Comparison of ENCODE assay signal across 7 cellular contexts in the genomic region with DNA sequence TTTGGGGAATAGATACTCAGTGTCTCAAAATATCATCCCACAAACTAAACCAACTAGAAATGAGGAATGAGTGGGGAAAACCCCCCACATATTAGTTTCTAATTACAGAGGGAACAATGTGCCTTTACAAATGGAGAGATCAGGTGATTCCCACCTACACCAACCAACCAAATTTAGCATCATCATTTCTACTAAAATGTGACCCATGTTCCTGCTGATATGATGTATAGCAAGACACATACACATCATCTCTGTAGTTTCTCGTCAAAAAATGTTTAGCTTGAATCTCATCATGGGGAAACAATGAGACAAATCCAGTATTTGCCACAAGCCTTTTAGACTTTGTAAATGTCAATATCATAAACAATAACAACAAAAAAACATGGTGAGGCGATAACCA. TPM values are rescaled to one million over a fixed set of nuclear protein-coding genes. Genes with fewer than 3 reads are reported as not detected.
DNase-seq lines count a peak whose midpoint lies in the region; ATAC-seq, FAIRE-seq and TF ChIP-seq lines count a peak whose summit lies in the region.
"Not testable (repeated sequence)": the region's sequence is repeated elsewhere in the genome, so short reads cannot be mapped to it uniquely, and the experiment has no call there.

No MANE protein-coding gene starts in this region.

- not testable (repeated sequence) for H3K4me1 ChIP-seq in A549; OCI-LY7 (ENCODE audit: insufficient read depth, low read length, poor library complexity, severe bottlenecking); K562 (replicated peaks in 1 of 2; ENCODE audit: control insufficient read depth in 2 of 2, insufficient read depth in 2 of 2, low read length in 2 of 2)

- H3K4me3 ChIP-seq in A549; OCI-LY7 (ENCODE audit: low read depth, low read length, poor library complexity, severe bottlenecking); K562: not testable (repeated sequence)

- H3K36me3 ChIP-seq in OCI-LY7 (ENCODE audit: insufficient read depth, low read length) (peaks cover 48% of the 10 kb centered on the region), K562 (ENCODE audit: control insufficient read depth, insufficient read depth, low read length) (peaks cover 24% of the 10 kb centered on the region; the same call in 2 of the 3 replicates)

- H3K27me3 ChIP-seq in K562 (ENCODE audit: control insufficient read depth in 2 of 2, insufficient read depth in 2 of 2, low read length in 2 of 2): not testable (repeated sequence)

- not testable (repeated sequence) for ATAC-seq in A549, K562
- peak; percentile 53 for ATAC-seq in activated CD4-positive, alpha-beta T cell treated with anti-CD3 and anti-CD28 coated beads for 36 hours
- peak; percentile 56 for ATAC-seq in activated T-helper 17 cell treated with anti-CD3 and anti-CD28 coated beads, Interleukin-2, amount 50 U/mL, for 72 hours (replicated peaks)
- peak; percentile 74 for ATAC-seq in stimulated activated effector memory CD8-positive, alpha-beta T cell treated with anti-CD3 and anti-CD28 coated beads, Interleukin-12 subunit alpha, Interleukin-12 subunit beta, amount 100 ng/mL, for 72 hours

- not testable (repeated sequence) for H2AFZ ChIP-seq in OCI-LY7 (ENCODE audit: low read length); K562 (ENCODE audit: low read depth, low read length)

- not testable (repeated sequence) for TF ChIP-seq RAD21 in A549 (conservative IDR thresholded peaks at IDR 0.05 in 1 of 2, IDR thresholded peaks at IDR 0.05 in 1 of 2); K562 (CRISPR knock-in tag; conservative IDR thresholded peaks at IDR 0.05 in 1 of 2, IDR thresholded peaks at IDR 0.05 in 1 of 2)

- intact Hi-C loops in OCI-LY7 (cut with micrococcal nuclease; ENCODE audit: unreplicated experiment); activated CD4-positive, alpha-beta T cell treated with anti-CD3 and anti-CD28 coated beads for 36 hours (cut with DNase I, micrococcal nuclease); K562 (cut with micrococcal nuclease): not testable (repeated sequence)

- H3K27ac ChIP-seq in A549; OCI-LY7 (ENCODE audit: low read depth, low read length, poor library complexity, severe bottlenecking); K562 (ENCODE audit: extremely low read depth, low read depth, low read length): not testable (repeated sequence)

- CTCF ChIA-PET in A549 (lab: Yijun Ruan, JAX); OCI-LY7 (lab: Charles Lee; ENCODE audit: unreplicated experiment); activated CD4-positive, alpha-beta T cell treated with anti-CD3 and anti-CD28 coated beads for 36 hours (lab: Charles Lee); K562 (lab: Yijun Ruan, JAX; ENCODE audit: low intra/inter-chr PET ratio): not testable (repeated sequence)

- FAIRE-seq in A549 (lab: Jason Lieb, UNC) (peak; percentile 59), GM12891 (lab: Jason Lieb, UNC) (peak; percentile 51), K562 (lab: Jason Lieb, UNC) (peak; percentile 77)

- not testable (repeated sequence) for H3K79me2 ChIP-seq in OCI-LY7 (ENCODE audit: insufficient read depth, low read depth, low read length); K562 (ENCODE audit: control insufficient read depth, insufficient read depth, low read length)

- not testable (repeated sequence) for H3K4me2 ChIP-seq in A549; OCI-LY7 (ENCODE audit: low read length); K562 (ENCODE audit: insufficient read depth, low read length)

- H3K9ac ChIP-seq in K562 (ENCODE audit: insufficient read depth in 1 of 2, low read depth in 2 of 2, low read length in 2 of 2): not testable (repeated sequence)

- not testable (repeated sequence) for H3K9me1 ChIP-seq in K562 (ENCODE audit: control insufficient read depth, insufficient read depth, low read length)

- not testable (repeated sequence) for H4K20me1 ChIP-seq in OCI-LY7 (ENCODE audit: insufficient read depth, low read length); K562 (replicated peaks; ENCODE audit: control insufficient read depth, insufficient read depth, low read length)

- not testable (repeated sequence) for H3K27me3 Mint-ChIP-seq in activated CD4-positive, alpha-beta T cell treated with anti-CD3 and anti-CD28 coated beads for 36 hours; activated T-helper 17 cell treated with anti-CD3 and anti-CD28 coated beads, Interleukin-2, amount 50 U/mL, for 72 hours

- not testable (repeated sequence) for H3K9me2 ChIP-seq in OCI-LY7 (ENCODE audit: insufficient read depth, low read length)

- not testable (repeated sequence) for DNase-seq in A549 (ENCODE audit: low read depth in 1 of 2, low spot score in 1 of 2); GM12891 (ENCODE audit: insufficient read length, low spot score); OCI-LY7 (ENCODE audit: low spot score); activated CD4-positive, alpha-beta T cell treated with anti-CD3 and anti-CD28 coated beads for 36 hours; K562 (ENCODE audit: extremely low read depth in 1 of 4, low spot score in 3 of 4); stimulated activated effector memory CD8-positive, alpha-beta T cell treated with anti-CD3 and anti-CD28 coated beads, Interleukin-12 subunit alpha, Interleukin-12 subunit beta, amount 100 ng/mL, for 72 hours (ENCODE audit: low spot score in 2 of 2)

- H3K36me3 Mint-ChIP-seq in activated CD4-positive, alpha-beta T cell treated with anti-CD3 and anti-CD28 coated beads for 36 hours (ENCODE audit: low read depth): peaks cover 47% of the 10 kb centered on the region
- H3K36me3 Mint-ChIP-seq in activated T-helper 17 cell treated with anti-CD3 and anti-CD28 coated beads, Interleukin-2, amount 50 U/mL, for 72 hours (ENCODE audit: low read depth): peaks cover 71% of the 10 kb centered on the region
- H3K36me3 Mint-ChIP-seq in stimulated activated effector memory CD8-positive, alpha-beta T cell treated with anti-CD3 and anti-CD28 coated beads, Interleukin-12 subunit alpha, Interleukin-12 subunit beta, amount 100 ng/mL, for 72 hours: peaks cover 67% of the 10 kb centered on the region

- not testable (repeated sequence) for TF ChIP-seq EP300 in A549 (IDR thresholded peaks at IDR 0.05); K562 (IDR thresholded peaks at IDR 0.05; ENCODE audit: low read length)

- TF ChIP-seq POLR2A in A549 (IDR thresholded peaks at IDR 0.05; ENCODE audit: low read length); GM12891 (IDR thresholded peaks at IDR 0.05; ENCODE audit: low read depth, low read length); K562 (conservative IDR thresholded peaks at IDR 0.05): not testable (repeated sequence)

- POLR2A ChIA-PET in A549 (lab: Yijun Ruan, JAX); OCI-LY7 (lab: Charles Lee); activated CD4-positive, alpha-beta T cell treated with anti-CD3 and anti-CD28 coated beads for 36 hours (lab: Charles Lee); K562 (lab: Yijun Ruan, JAX): not testable (repeated sequence)

- not testable (repeated sequence) for H3K4me3 Mint-ChIP-seq in activated CD4-positive, alpha-beta T cell treated with anti-CD3 and anti-CD28 coated beads for 36 hours; activated T-helper 17 cell treated with anti-CD3 and anti-CD28 coated beads, Interleukin-2, amount 50 U/mL, for 72 hours; stimulated activated effector memory CD8-positive, alpha-beta T cell treated with anti-CD3 and anti-CD28 coated beads, Interleukin-12 subunit alpha, Interleukin-12 subunit beta, amount 100 ng/mL, for 72 hours

- not testable (repeated sequence) for H3K9me3 Mint-ChIP-seq in activated CD4-positive, alpha-beta T cell treated with anti-CD3 and anti-CD28 coated beads for 36 hours (ENCODE audit: low read depth); activated T-helper 17 cell treated with anti-CD3 and anti-CD28 coated beads, Interleukin-2, amount 50 U/mL, for 72 hours; stimulated activated effector memory CD8-positive, alpha-beta T cell treated with anti-CD3 and anti-CD28 coated beads, Interleukin-12 subunit alpha, Interleukin-12 subunit beta, amount 100 ng/mL, for 72 hours

- in situ Hi-C loops in K562 (cut with MboI): not testable (repeated sequence)

- not testable (repeated sequence) for H3K27ac Mint-ChIP-seq in activated CD4-positive, alpha-beta T cell treated with anti-CD3 and anti-CD28 coated beads for 36 hours; activated T-helper 17 cell treated with anti-CD3 and anti-CD28 coated beads, Interleukin-2, amount 50 U/mL, for 72 hours; stimulated activated effector memory CD8-positive, alpha-beta T cell treated with anti-CD3 and anti-CD28 coated beads, Interleukin-12 subunit alpha, Interleukin-12 subunit beta, amount 100 ng/mL, for 72 hours

- TF ChIP-seq CTCF in A549 (IDR thresholded peaks at IDR 0.05); OCI-LY7 (conservative IDR thresholded peaks at IDR 0.05; ENCODE audit: low read length); K562 (IDR thresholded peaks at IDR 0.05 in 2 of 3, conservative IDR thresholded peaks at IDR 0.05 in 1 of 3; ENCODE audit: insufficient read depth in 2 of 3, low read depth in 1 of 3, low read length in 3 of 3): not testable (repeated sequence)

- not testable (repeated sequence) for H3K4me1 Mint-ChIP-seq in activated CD4-positive, alpha-beta T cell treated with anti-CD3 and anti-CD28 coated beads for 36 hours; activated T-helper 17 cell treated with anti-CD3 and anti-CD28 coated beads, Interleukin-2, amount 50 U/mL, for 72 hours; stimulated activated effector memory CD8-positive, alpha-beta T cell treated with anti-CD3 and anti-CD28 coated beads, Interleukin-12 subunit alpha, Interleukin-12 subunit beta, amount 100 ng/mL, for 72 hours

- BruUV-seq in OCI-LY7 (replicated peaks; lab: Mats Ljungman, UMichigan) (TSS peak; percentile 45), K562 (replicated peaks; lab: Mats Ljungman, UMichigan) (TSS peak; percentile 31)

- 87% methylated on average over 2 of the region's 2 CpGs for WGBS in A549 (ENCODE audit: missing lambda C conversion rate)
- 91% methylated on average over 1 of the region's 2 CpGs for WGBS in K562 (ENCODE audit: insufficient coverage, low coverage, missing lambda C conversion rate)

- H3K9me3 ChIP-seq in A549; OCI-LY7 (ENCODE audit: low read length); K562 (replicated peaks; ENCODE audit: control insufficient read depth, insufficient read depth, low read depth, low read length): not testable (repeated sequence)

RNA-seq across cellular contexts. Expression of a gene that starts 35.1 kb away (rescaled TPM):
- 22.8 and 26.9 TPM in 2 replicates for polyA plus RNA-seq in A549 (2011; rRNA removed)
- 9.4 and 9.7 TPM in 2 replicates for polyA plus RNA-seq in A549 (2012; cell fraction: cytosol; rRNA removed)
- polyA plus RNA-seq in A549 (2012; cell fraction: nucleus; rRNA removed): 9.1 and 11.2 TPM in 2 replicates
- 15.3 to 15.9 TPM (median 15.6 TPM) in 3 replicates for polyA plus RNA-seq in A549 (2017; fragmentation: RNase III; extraction: RNeasy Plus Mini Kit Qiagen cat#74134 plus additional on column Dnase treatment)
- 22.6 and 25.7 TPM in 2 replicates for polyA minus RNA-seq in A549 (2011; rRNA and poly(A)+ RNA removed)
- polyA plus RNA-seq in GM12891 (2012; ENCODE audit: low read depth, missing spikeins): 11.0 TPM
- total RNA-seq in OCI-LY7 (2014; rRNA removed; shearing (Covaris generic)): 17.0 and 17.3 TPM in 2 replicates
- total RNA-seq in OCI-LY7 (2022): 15.3 and 22.3 TPM in 2 replicates
- total RNA-seq in activated CD4-positive, alpha-beta T cell treated with anti-CD3 and anti-CD28 coated beads for 36 hours: 10 to 100 TPM; 13.1 to 14.7 TPM
- 10 to 100 TPM; 11.1 to 16.2 TPM for total RNA-seq in activated T-helper 17 cell treated with anti-CD3 and anti-CD28 coated beads, Interleukin-2, amount 50 U/mL, for 72 hours
- total RNA-seq in K562 (2011; cell fraction: chromatin; rRNA removed; ENCODE audit: low replicate concordance): 85.8 and 132 TPM in 2 replicates
- total RNA-seq in K562 (2011; cell fraction: nucleolus; rRNA removed): 50.4 and 58.6 TPM in 2 replicates
- total RNA-seq in K562 (2011; cell fraction: nucleoplasm; rRNA removed): 57.9 and 63.4 TPM in 2 replicates
- total RNA-seq in K562 (2014; rRNA removed): 23.0 and 24.3 TPM in 2 replicates
- total RNA-seq in K562 (2014; rRNA removed; fragmentation: Illumina TruSeq; extraction: Trizol): 29.8 and 30.7 TPM in 2 replicates
- total RNA-seq in K562 (2015; rRNA removed; fragmentation: Illumina TruSeq; extraction: Trizol): 29.1 and 32.0 TPM in 2 replicates
- total RNA-seq in K562 (2021): 24.7 and 25.1 TPM in 2 replicates
- 15.9 and 26.2 TPM in 2 replicates for polyA plus RNA-seq in K562 (2011; rRNA removed)
- 11.8 and 12.5 TPM in 2 replicates for polyA plus RNA-seq in K562 (2011; cell fraction: cytosol; rRNA removed)
- polyA plus RNA-seq in K562 (2011; cell fraction: nucleus; rRNA removed): 12.1 and 16.1 TPM in 2 replicates
- polyA plus RNA-seq in K562 (2012): 16.6 and 17.6 TPM in 2 replicates
- polyA plus RNA-seq in K562 (2014; fragmentation: Illumina TruSeq; extraction: Trizol): 23.8 and 28.2 TPM in 2 replicates
- polyA plus RNA-seq in K562 (2014; fragmentation: Nextera tagmentation; extraction: Ambion mirVana): 10 to 100 TPM; 17.4 to 31.4 TPM
- polyA plus RNA-seq in K562 (2014; rRNA removed): 22.4 and 22.6 TPM in 2 replicates
- 49.5 and 68.4 TPM in 2 replicates for polyA minus RNA-seq in K562 (2011; rRNA and poly(A)+ RNA removed)
- polyA minus RNA-seq in K562 (2011; cell fraction: cytosol; rRNA and poly(A)+ RNA removed): 10.9 and 16.6 TPM in 2 replicates
- 18.0 and 26.0 TPM in 2 replicates for polyA minus RNA-seq in K562 (2011; cell fraction: nucleus; rRNA and poly(A)+ RNA removed)

RNA-seq across cellular contexts. Expression of a gene that starts 36.3 kb away (rescaled TPM):
- polyA plus RNA-seq in A549 (2011; rRNA removed) (57.1 and 101 TPM in 2 replicates), A549 (2017; fragmentation: RNase III; extraction: RNeasy Plus Mini Kit Qiagen cat#74134 plus additional on column Dnase treatment) (80.2 to 97.7 TPM (median 82.7 TPM) in 3 replicates), K562 (2011; rRNA removed) (63.3 and 111 TPM in 2 replicates), K562 (2014; fragmentation: Illumina TruSeq; extraction: Trizol) (159 and 174 TPM in 2 replicates), K562 (2014; fragmentation: Nextera tagmentation; extraction: Ambion mirVana) (100 to 1,000 TPM; 105 to 150 TPM), K562 (2014; rRNA removed) (110 and 131 TPM in 2 replicates)
- polyA plus RNA-seq in A549 (2012; cell fraction: cytosol; rRNA removed): 41.1 and 44.5 TPM in 2 replicates
- 15.7 and 19.4 TPM in 2 replicates for polyA plus RNA-seq in A549 (2012; cell fraction: nucleus; rRNA removed)
- polyA minus RNA-seq in A549 (2011; rRNA and poly(A)+ RNA removed): 9.4 and 11.1 TPM in 2 replicates
- polyA plus RNA-seq in GM12891 (2012; ENCODE audit: low read depth, missing spikeins): 27.1 TPM
- total RNA-seq in OCI-LY7 (2014; rRNA removed; shearing (Covaris generic)): 43.2 and 45.6 TPM in 2 replicates
- total RNA-seq in OCI-LY7 (2022) (100 and 124 TPM in 2 replicates), K562 (2014; rRNA removed) (111 and 114 TPM in 2 replicates), K562 (2014; rRNA removed; fragmentation: Illumina TruSeq; extraction: Trizol) (117 and 131 TPM in 2 replicates), K562 (2015; rRNA removed; fragmentation: Illumina TruSeq; extraction: Trizol) (106 and 119 TPM in 2 replicates), K562 (2021) (109 and 116 TPM in 2 replicates)
- total RNA-seq in activated CD4-positive, alpha-beta T cell treated with anti-CD3 and anti-CD28 coated beads for 36 hours: 10 to 100 TPM; 53.8 to 66.0 TPM
- 10 to 100 TPM; 35.7 to 60.6 TPM for total RNA-seq in activated T-helper 17 cell treated with anti-CD3 and anti-CD28 coated beads, Interleukin-2, amount 50 U/mL, for 72 hours
- 11.1 and 27.7 TPM in 2 replicates for total RNA-seq in K562 (2011; cell fraction: chromatin; rRNA removed; ENCODE audit: low replicate concordance)
- 13.4 and 14.0 TPM in 2 replicates for total RNA-seq in K562 (2011; cell fraction: nucleolus; rRNA removed)
- 20.6 and 22.3 TPM in 2 replicates for total RNA-seq in K562 (2011; cell fraction: nucleoplasm; rRNA removed)
- polyA plus RNA-seq in K562 (2011; cell fraction: cytosol; rRNA removed): 23.5 and 29.8 TPM in 2 replicates
- 14.0 and 15.3 TPM in 2 replicates for polyA plus RNA-seq in K562 (2011; cell fraction: nucleus; rRNA removed)
- polyA plus RNA-seq in K562 (2012): 86.2 and 93.7 TPM in 2 replicates
- 78.7 and 101 TPM in 2 replicates for polyA minus RNA-seq in K562 (2011; rRNA and poly(A)+ RNA removed)
- polyA minus RNA-seq in K562 (2011; cell fraction: cytosol; rRNA and poly(A)+ RNA removed): 55.4 and 57.2 TPM in 2 replicates
- 13.6 and 18.1 TPM in 2 replicates for polyA minus RNA-seq in K562 (2011; cell fraction: nucleus; rRNA and poly(A)+ RNA removed)
